ENCODE assay signal across 9 cellular contexts in the genomic region with DNA sequence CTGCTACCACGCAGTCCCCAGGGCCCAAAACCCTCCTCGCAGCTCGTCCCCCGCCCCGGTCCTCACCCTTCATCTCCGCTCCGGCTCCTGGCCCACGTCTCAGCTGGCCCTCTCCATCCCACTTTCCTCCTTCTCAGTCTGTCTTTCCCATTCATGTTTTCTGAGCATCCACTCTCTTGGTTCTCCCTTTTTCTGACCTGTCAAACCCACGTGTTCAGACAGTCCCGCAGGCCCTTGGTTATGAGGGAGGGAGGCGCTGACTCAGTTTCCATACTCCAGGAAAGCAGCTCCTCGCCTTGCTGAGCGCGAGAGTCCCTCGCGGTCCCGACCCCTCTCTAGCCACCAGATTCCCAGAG. TPM values are rescaled to one million over a fixed set of nuclear protein-coding genes. Genes with fewer than 3 reads are reported as not detected.
DNase-seq lines count a peak whose midpoint lies in the region; ATAC-seq, FAIRE-seq and TF ChIP-seq lines count a peak whose summit lies in the region.
"Had no signal": no experiment of that assay in that cellular context is flagged by ENCODE, and none has a peak within 500 bp of the region (broad histone marks: within the 10 kb centered on the region; RNA-seq: fewer than 3 reads in every experiment).

No MANE protein-coding gene starts in this region.

- H3K4me1 ChIP-seq in astrocyte (ENCODE audit: insufficient read depth, low read length) (no peaks in the 10 kb centered on the region), lung (ENCODE audit: control insufficient read depth in 2 of 2, insufficient read depth in 2 of 2, low read length in 2 of 2) (no peaks in the 10 kb centered on the region), thyroid gland (peaks cover 3 to 18% of the 10 kb centered on the region in 2 donors)

- no peak for DNase-seq in activated CD4-positive, alpha-beta T cell treated with anti-CD3 and anti-CD28 coated beads, Interleukin-2, amount 10 ng/mL, durations not matched to agents 24 days and 14 days
- DNase-seq in activated CD4-positive, alpha-beta T cell treated with anti-CD3 and anti-CD28 coated beads, Interleukin-2, amount 50 U/mL, for 4 hours = no peak
- no peak for DNase-seq in astrocyte (ENCODE audit: low read depth)
- DNase-seq in lung (ENCODE audit: low spot score) = no peak
- no peak for DNase-seq in thyroid gland
- no peak for DNase-seq in stimulated activated CD4-positive, alpha-beta T cell treated with anti-CD3 and anti-CD28 coated beads, Interleukin-4, amount 100 ng/mL, for 24 hours
- DNase-seq in GM13977 (ENCODE audit: low spot score) = no peak
- no peak for DNase-seq in C1 segment of cervical spinal cord (lab: John Stamatoyannopoulos, UW)
- DNase-seq: NCI-H446 treated with DMSO at 0.1 percent for 48 hours had no signal

- H3K36me3 Mint-ChIP-seq in activated CD4-positive, alpha-beta T cell treated with anti-CD3 and anti-CD28 coated beads, Interleukin-2, amount 10 ng/mL, durations not matched to agents 24 days and 14 days (ENCODE audit: low read depth) = no peaks in the 10 kb centered on the region
- no peaks in the 10 kb centered on the region for H3K36me3 Mint-ChIP-seq in astrocyte (ENCODE audit: low read depth, unreplicated experiment)

- FAIRE-seq in astrocyte (lab: Jason Lieb, UNC) = no peak

- intact Hi-C loops in activated CD4-positive, alpha-beta T cell treated with anti-CD3 and anti-CD28 coated beads, Interleukin-2, amount 10 ng/mL, durations not matched to agents 24 days and 14 days (cut with micrococcal nuclease) = no loop called here
- intact Hi-C loops in thyroid gland (cut with DNase I) = no loop called here

- H3K9me3 ChIP-seq in astrocyte (ENCODE audit: insufficient read depth, low read depth, low read length) (no peaks in the 10 kb centered on the region), lung (ENCODE audit: control insufficient read depth in 2 of 2, insufficient read depth in 1 of 2, low read length in 1 of 2) (no peaks in the 10 kb centered on the region), thyroid gland (no peaks in the 10 kb centered on the region)

- H3K36me3 ChIP-seq in astrocyte (ENCODE audit: insufficient read depth, low read length) (no peaks in the 10 kb centered on the region), lung (ENCODE audit: control insufficient read depth in 2 of 2, insufficient read depth in 2 of 2, low read length in 2 of 2) (no peaks in the 10 kb centered on the region), thyroid gland (no peaks in the 10 kb centered on the region)

- H2AFZ ChIP-seq in astrocyte (ENCODE audit: low read depth, low read length) = peak overlapping the region; percentile 32

- H3K9ac ChIP-seq in astrocyte (ENCODE audit: low read length) = no peak overlapping the region

- H3K79me2 ChIP-seq in astrocyte (ENCODE audit: insufficient read depth, low read length) = no peaks in the 10 kb centered on the region

- WGBS in lung, 2 donors = 18 to 22% methylated on average over 17 of the region's 17 CpGs
- WGBS in thyroid gland, 2 donors = 15 to 16% methylated on average over 17 of the region's 17 CpGs

- H3K27me3 Mint-ChIP-seq in activated CD4-positive, alpha-beta T cell treated with anti-CD3 and anti-CD28 coated beads, Interleukin-2, amount 10 ng/mL, durations not matched to agents 24 days and 14 days = peaks cover 46% of the 10 kb centered on the region
- H3K27me3 Mint-ChIP-seq in astrocyte (ENCODE audit: low read depth, unreplicated experiment) = peaks cover 55% of the 10 kb centered on the region

- no peaks in the 10 kb centered on the region for H4K20me1 ChIP-seq in astrocyte (ENCODE audit: insufficient read depth, low read length)

- TF ChIP-seq POLR2A in thyroid gland (IDR thresholded peaks at IDR 0.05) = no peak

- H3K4me3 ChIP-seq in astrocyte (ENCODE audit: insufficient read depth, low read depth, low read length) (no peak overlapping the region), lung (peak overlapping the region; percentile 32), thyroid gland (replicated peaks in 1 of 3) (peak overlapping the region in 2 of 3 donors; percentile 41 to 74)

- H3K27ac Mint-ChIP-seq in activated CD4-positive, alpha-beta T cell treated with anti-CD3 and anti-CD28 coated beads, Interleukin-2, amount 10 ng/mL, durations not matched to agents 24 days and 14 days = peak overlapping the region; percentile 19
- no peak overlapping the region for H3K27ac Mint-ChIP-seq in astrocyte (ENCODE audit: unreplicated experiment)

- TF ChIP-seq CTCF in astrocyte (IDR thresholded peaks at IDR 0.05; ENCODE audit: insufficient read depth, low read depth, low read length) (no peak), lung (IDR thresholded peaks at IDR 0.05; ENCODE audit: control extremely low read depth, extremely low read depth) (no peak), thyroid gland (IDR thresholded peaks at IDR 0.05) (no peak), GM13977 (IDR thresholded peaks at IDR 0.05; ENCODE audit: extremely low read depth, insufficient read depth, missing control alignments) (no peak)

- H3K4me2 ChIP-seq in astrocyte (ENCODE audit: low read length) = peak overlapping the region; percentile 79

- H3K27ac ChIP-seq in astrocyte (ENCODE audit: low read depth, low read length) = no peak overlapping the region
- no peak overlapping the region for H3K27ac ChIP-seq in lung (ENCODE audit: low read depth in 1 of 2, low read length in 1 of 2)
- H3K27ac ChIP-seq in thyroid gland = no peak overlapping the region

- peaks cover 5% of the 10 kb centered on the region for H3K4me1 Mint-ChIP-seq in activated CD4-positive, alpha-beta T cell treated with anti-CD3 and anti-CD28 coated beads, Interleukin-2, amount 10 ng/mL, durations not matched to agents 24 days and 14 days
- no peaks in the 10 kb centered on the region for H3K4me1 Mint-ChIP-seq in astrocyte (ENCODE audit: low read depth, unreplicated experiment)

- in situ Hi-C loops in GM13977 (cut with MboI; ENCODE audit: low pct_unique_long_range_greater_than_20kb, low sequenced_read_pairs, unreplicated experiment) = no loop called here

- H3K27me3 ChIP-seq in astrocyte (ENCODE audit: insufficient read depth, low read length) (peaks cover 16% of the 10 kb centered on the region), lung (ENCODE audit: control insufficient read depth, insufficient read depth) (no peaks in the 10 kb centered on the region), thyroid gland (no peaks in the 10 kb centered on the region)

- peak overlapping the region; percentile 84 for H3K4me3 Mint-ChIP-seq in activated CD4-positive, alpha-beta T cell treated with anti-CD3 and anti-CD28 coated beads, Interleukin-2, amount 10 ng/mL, durations not matched to agents 24 days and 14 days
- H3K4me3 Mint-ChIP-seq in astrocyte (ENCODE audit: unreplicated experiment) = peak overlapping the region; percentile 73

- ATAC-seq in lung (ENCODE audit: insufficient read depth, low FRiP score) = no peak

- H3K9me3 Mint-ChIP-seq in activated CD4-positive, alpha-beta T cell treated with anti-CD3 and anti-CD28 coated beads, Interleukin-2, amount 10 ng/mL, durations not matched to agents 24 days and 14 days = no peaks in the 10 kb centered on the region
- H3K9me3 Mint-ChIP-seq in astrocyte (ENCODE audit: unreplicated experiment) = no peaks in the 10 kb centered on the region

RNA-seq across cellular contexts. Expression of a gene that starts 0.4 kb away (rescaled TPM):
- 0.17 TPM in 1 of 2 replicates, not detected in the other for total RNA-seq in activated CD4-positive, alpha-beta T cell treated with anti-CD3 and anti-CD28 coated beads, Interleukin-2, amount 10 ng/mL, durations not matched to agents 24 days and 14 days
- total RNA-seq in astrocyte = 2.5 and 2.6 TPM in 2 replicates
- 10 to 100 TPM; 34.8 to 42.1 TPM for total RNA-seq in lung
- polyA plus RNA-seq in lung = 10 to 100 TPM; 15.2 to 23.7 TPM
- total RNA-seq in thyroid gland = 10 to 100 TPM; 19.4 to 27.4 (median 21.3) TPM

RNA-seq across cellular contexts. Expression of a gene that starts 14.5 kb away (rescaled TPM):
- total RNA-seq in activated CD4-positive, alpha-beta T cell treated with anti-CD3 and anti-CD28 coated beads, Interleukin-2, amount 10 ng/mL, durations not matched to agents 24 days and 14 days = 1.4 and 1.8 TPM in 2 replicates
- total RNA-seq in astrocyte (59.1 and 62.9 TPM in 2 replicates), lung (10 to 100 TPM; 11.5 to 19.0 TPM), thyroid gland (1 to 10 TPM; 2.6 to 9.8 (median 4.2) TPM)
- 10 to 100 TPM in 1 of 2 donors, 1 to 10 TPM in 1; 8.5 to 10.9 TPM for polyA plus RNA-seq in lung

RNA-seq across cellular contexts. Expression of a gene that starts 37.3 kb away (rescaled TPM):
- not detected in 2 replicates for total RNA-seq in activated CD4-positive, alpha-beta T cell treated with anti-CD3 and anti-CD28 coated beads, Interleukin-2, amount 10 ng/mL, durations not matched to agents 24 days and 14 days
- total RNA-seq in astrocyte = not detected in 2 replicates
- total RNA-seq in lung = not detected
- not detected for polyA plus RNA-seq in lung
- not detected for total RNA-seq in thyroid gland

RNA-seq across cellular contexts. Expression of a gene that starts 39.5 kb away (rescaled TPM):
- 73.3 and 74.3 TPM in 2 replicates for total RNA-seq in activated CD4-positive, alpha-beta T cell treated with anti-CD3 and anti-CD28 coated beads, Interleukin-2, amount 10 ng/mL, durations not matched to agents 24 days and 14 days
- total RNA-seq in astrocyte (23.8 and 24.4 TPM in 2 replicates), lung (10 to 100 TPM; 14.7 to 33.1 TPM), thyroid gland (10 to 100 TPM; 37.8 to 55.1 (median 49.7) TPM)
- polyA plus RNA-seq in lung = 10 to 100 TPM; 38.3 to 55.5 TPM

RNA-seq across cellular contexts. Expression of a gene that starts 48.9 kb away (rescaled TPM):
- total RNA-seq in activated CD4-positive, alpha-beta T cell treated with anti-CD3 and anti-CD28 coated beads, Interleukin-2, amount 10 ng/mL, durations not matched to agents 24 days and 14 days = not detected in 2 replicates
- total RNA-seq in astrocyte (not detected in 2 replicates), lung (not detected), thyroid gland (not detected)
- not detected for polyA plus RNA-seq in lung
